Comparison of ENCODE assay signal across 14 cellular contexts in the genomic region with DNA sequence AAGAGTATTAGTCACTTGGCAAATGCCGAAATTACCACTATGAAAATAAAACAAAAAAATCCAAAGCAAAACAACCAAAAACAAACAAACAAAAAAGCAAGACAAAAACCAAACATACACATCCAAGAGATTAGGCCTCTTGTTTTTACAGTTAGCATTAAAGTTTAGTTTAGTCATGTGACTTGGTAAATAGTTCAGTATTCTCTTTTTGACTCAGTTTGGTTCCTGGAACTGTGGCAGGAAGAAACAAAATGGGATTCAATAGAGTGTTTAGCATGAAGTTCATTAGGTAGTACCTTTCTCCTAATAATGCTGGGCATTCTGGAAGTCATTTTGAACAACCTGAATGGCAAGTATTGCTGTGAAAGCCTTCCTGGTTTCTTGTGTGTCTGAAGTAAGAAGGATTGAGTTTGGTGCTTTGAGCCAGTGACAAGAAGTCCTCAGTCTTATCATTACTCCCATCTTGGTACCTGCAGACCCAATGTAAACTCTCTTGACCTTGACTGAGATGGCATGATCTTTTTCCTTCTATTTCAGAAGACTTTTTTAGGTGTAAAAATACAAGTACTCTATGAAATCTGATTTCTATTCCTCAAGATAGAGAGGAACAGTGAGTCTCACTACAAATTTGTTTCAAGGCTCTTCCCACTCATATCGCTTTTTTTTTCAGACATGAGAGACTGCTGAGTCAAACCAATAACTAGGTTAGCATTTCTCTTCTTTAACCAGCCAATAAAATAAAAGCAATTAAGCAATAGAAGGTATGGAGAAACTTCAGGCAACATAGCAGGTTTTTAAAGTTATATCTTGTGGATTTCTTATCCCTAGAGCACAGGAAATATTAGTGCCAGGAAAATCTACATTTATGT.
"Had no signal": no experiment of that assay in that cellular context is flagged by ENCODE, and none has a peak within 500 bp of the region (broad histone marks: within the 10 kb centered on the region; RNA-seq: fewer than 3 reads in every experiment).

No MANE protein-coding gene starts in this region.

- H3K27ac ChIP-seq: body of pancreas, epithelial cell of prostate, gastroesophageal sphincter, hepatocyte, neutrophil, tibial nerve had no signal

- H3K4me3 ChIP-seq: body of pancreas, gastroesophageal sphincter, hepatocyte, tibial nerve, vagina had no signal

- H3K4me2 ChIP-seq: hepatocyte had no signal

- H2AFZ ChIP-seq: hepatocyte had no signal

- DNase-seq: activated naive CD4-positive, alpha-beta T cell treated with anti-CD3 and anti-CD28 coated beads, Interleukin-2, amount 10 ng/mL, durations not matched to agents 7 days and 5 days; amniotic stem cell; body of pancreas; cortex of kidney; effector CD8-positive, alpha-beta T cell; stimulated activated CD4-positive, alpha-beta T cell treated with anti-CD3 and anti-CD28 coated beads, Interleukin-4, amount 100 ng/mL, for 4 hours had no signal

- H3K9me3 ChIP-seq: body of pancreas, gastroesophageal sphincter, neutrophil, tibial nerve, vagina had no signal

- H3K27me3 ChIP-seq: body of pancreas, gastroesophageal sphincter, hepatocyte, neutrophil, tibial nerve, vagina had no signal

- H3K4me3 Mint-ChIP-seq: activated naive CD4-positive, alpha-beta T cell treated with anti-CD3 and anti-CD28 coated beads, Interleukin-2, amount 10 ng/mL, durations not matched to agents 7 days and 5 days; central memory CD8-positive, alpha-beta T cell; mesothelial cell of epicardium had no signal

- H3K27ac Mint-ChIP-seq: activated naive CD4-positive, alpha-beta T cell treated with anti-CD3 and anti-CD28 coated beads, Interleukin-2, amount 10 ng/mL, durations not matched to agents 7 days and 5 days; mesothelial cell of epicardium had no signal

- H3K36me3 ChIP-seq: gastroesophageal sphincter, neutrophil, tibial nerve, vagina had no signal

- H3K27me3 Mint-ChIP-seq: central memory CD8-positive, alpha-beta T cell had no signal

- H3K4me1 ChIP-seq: body of pancreas, gastroesophageal sphincter, tibial nerve had no signal

- ATAC-seq: body of pancreas, gastroesophageal sphincter had no signal

- H3K36me3 Mint-ChIP-seq: mesothelial cell of epicardium had no signal

- H3K79me2 ChIP-seq: hepatocyte had no signal
